In the genomic region with DNA sequence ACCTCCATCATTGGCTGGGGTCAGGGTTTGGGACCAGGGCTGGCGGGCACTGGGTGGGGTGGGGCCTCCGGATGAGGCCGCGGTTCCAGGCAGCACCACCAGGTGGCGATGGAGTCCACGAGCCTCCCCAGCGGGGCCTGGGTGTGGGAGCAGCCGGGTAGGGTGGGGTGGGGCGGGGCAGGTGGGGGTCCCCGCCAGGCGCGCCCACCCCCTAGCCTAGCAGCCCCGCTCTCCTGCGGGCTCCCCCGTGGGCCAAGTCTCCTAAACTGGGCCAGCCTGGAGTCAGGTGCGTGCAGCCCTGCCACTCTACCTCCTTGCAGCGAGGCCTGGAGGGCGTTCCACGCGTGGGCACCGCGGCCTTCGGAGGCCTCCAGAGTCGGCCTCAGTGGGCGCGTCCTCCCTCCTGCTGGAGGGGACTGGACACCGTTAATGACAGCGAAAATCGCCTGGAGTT, we compare ENCODE assay signal across 8 cellular contexts.
A peak's percentile ranks its signal among the peaks of the same experiment; 100 is the strongest.
DNase-seq lines count a peak whose midpoint lies in the region; ATAC-seq, FAIRE-seq and TF ChIP-seq lines count a peak whose summit lies in the region.

No MANE protein-coding gene starts in this region.

- TF ChIP-seq CTCF in GM12872 (IDR thresholded peaks at IDR 0.05; ENCODE audit: insufficient read depth, low read depth, low read length), result peak; percentile 83
- TF ChIP-seq CTCF in endothelial cell of umbilical vein (IDR thresholded peaks at IDR 0.05; ENCODE audit: extremely low read depth in 1 of 2, insufficient read depth in 1 of 2, low read depth in 1 of 2, low read length in 2 of 2), result peak; percentile 38 to 92
- peak; percentile 89 for TF ChIP-seq CTCF in natural killer cell (IDR thresholded peaks at IDR 0.05)
- TF ChIP-seq CTCF in lower leg skin (IDR thresholded peaks at IDR 0.05), result no peak

- no peaks in the 10 kb centered on the region for H3K4me1 ChIP-seq in endothelial cell of umbilical vein (ENCODE audit: control insufficient read depth, extremely low read depth, insufficient read depth, low read length)

- peak; percentile 33 for DNase-seq in MG63
- DNase-seq in activated CD8-positive, alpha-beta memory T cell treated with anti-CD3 and anti-CD28 coated beads, Interleukin-2, amount 50 U/mL, for 1 hour (ENCODE audit: extremely low read depth), result peak; percentile 10
- DNase-seq in endothelial cell of umbilical vein (ENCODE audit: low read depth, low spot score), result no peak
- DNase-seq in natural killer cell, result peak; percentile 69
- DNase-seq in stimulated activated naive CD4-positive, alpha-beta T cell (lab: John Stamatoyannopoulos, UW), result peak in 5 of 6 experiments; percentile 50 to 72 (median 56)
- no peak for DNase-seq in NCI-H2227 (lab: John Stamatoyannopoulos, UW; ENCODE audit: unreplicated experiment)
- no peak for DNase-seq in lower leg skin (ENCODE audit: low spot score in 2 of 2)

- H4K20me1 ChIP-seq in endothelial cell of umbilical vein (replicated peaks; ENCODE audit: control insufficient read depth, extremely low read depth, insufficient read depth, low read length), result no peaks in the 10 kb centered on the region

- intact Hi-C loops in endothelial cell of umbilical vein (cut with micrococcal nuclease), result loop anchor here (1.0 to 10.0 kb wide), 4 partner anchors 71 to 1108 kb away; partner anchors contain the start of gene HDAC4
- intact Hi-C loops in natural killer cell (cut with micrococcal nuclease), result loop anchor here (1.0 to 5.0 kb wide), 3 partner anchors 847 to 1112 kb away; no protein-coding TSS in a partner anchor
- intact Hi-C loops in lower leg skin (cut with DNase I; ENCODE audit: low total_unique reads), result loop anchor here (10.0 kb wide), 3 partner anchors 849 to 1109 kb away; partner anchors contain the start of gene OTOS

- H3K4me1 Mint-ChIP-seq in natural killer cell, result no peaks in the 10 kb centered on the region

- 29 to 42% methylated on average over 11 to 18 of the region's 29 CpGs for WGBS in lower leg skin, 2 donors

- POLR2A ChIA-PET in endothelial cell of umbilical vein (lab: Charles Lee), result no interaction called here

- no peak for TF ChIP-seq POLR2A in endothelial cell of umbilical vein (IDR thresholded peaks at IDR 0.05; ENCODE audit: low read depth, low read length)
- no peak for TF ChIP-seq POLR2A in lower leg skin (IDR thresholded peaks at IDR 0.05)

- H3K4me2 ChIP-seq in endothelial cell of umbilical vein (ENCODE audit: insufficient read depth, low read length), result no peak overlapping the region

- H3K4me3 Mint-ChIP-seq in natural killer cell, result no peak overlapping the region

- no peak overlapping the region for H2AFZ ChIP-seq in endothelial cell of umbilical vein (ENCODE audit: low read depth, low read length)

- no peaks in the 10 kb centered on the region for H3K36me3 ChIP-seq in MG63
- no peaks in the 10 kb centered on the region for H3K36me3 ChIP-seq in endothelial cell of umbilical vein (ENCODE audit: control insufficient read depth in 2 of 2, extremely low read depth in 1 of 2, insufficient read depth in 2 of 2, low read length in 2 of 2)

- H3K36me3 Mint-ChIP-seq in natural killer cell, result no peaks in the 10 kb centered on the region

- no peak for FAIRE-seq in endothelial cell of umbilical vein (lab: Jason Lieb, UNC)

- H3K4me3 ChIP-seq in MG63 (no peak overlapping the region), endothelial cell of umbilical vein (replicated peaks in 1 of 3; ENCODE audit: insufficient read depth in 1 of 3, low read depth in 1 of 3, low read length in 3 of 3) (no peak overlapping the region), lower leg skin (ENCODE audit: low read depth, poor library complexity, severe bottlenecking) (no peak overlapping the region)

- CTCF ChIA-PET in endothelial cell of umbilical vein (lab: Charles Lee), result interaction anchor here (1.0 to 1.4 kb wide), 3 partner anchors 71 to 72 kb away, joined by 3 to 8 read pairs (median 4); no protein-coding TSS in a partner anchor

- H3K27ac ChIP-seq in endothelial cell of umbilical vein (ENCODE audit: insufficient read depth, low read depth, low read length), result no peak overlapping the region

- peak; percentile 79 to 98 (median 94) for ATAC-seq in natural killer cell

- H3K27me3 Mint-ChIP-seq in natural killer cell (ENCODE audit: low read depth in 2 of 2), result peaks cover 11 to 23% of the 10 kb centered on the region in 2 donors

- dilution Hi-C loops in endothelial cell of umbilical vein (cut with MboI; ENCODE audit: extremely low pct_ligation_motif_present, low sequenced_read_pairs), result no loop called here

- no peaks in the 10 kb centered on the region for H3K79me2 ChIP-seq in endothelial cell of umbilical vein (ENCODE audit: control insufficient read depth, insufficient read depth, low read length)

- no peaks in the 10 kb centered on the region for H3K9me1 ChIP-seq in endothelial cell of umbilical vein (replicated peaks; ENCODE audit: control insufficient read depth, extremely low read depth, insufficient read depth, low read length)

- H3K9me3 Mint-ChIP-seq in natural killer cell, result no peaks in the 10 kb centered on the region

- 0 out of 2 replicates have a peak, but pooled peaks cover 1% of the 10 kb centered on the region for H3K9me3 ChIP-seq in MG63
- no peaks in the 10 kb centered on the region for H3K9me3 ChIP-seq in endothelial cell of umbilical vein (replicated peaks; ENCODE audit: control insufficient read depth, insufficient read depth, low read length)

- no peak overlapping the region for H3K9ac ChIP-seq in endothelial cell of umbilical vein (replicated peaks; ENCODE audit: extremely low read depth, insufficient read depth, low read length)

- no peak overlapping the region for H3K27ac Mint-ChIP-seq in natural killer cell

- H3K27me3 ChIP-seq in MG63 (peaks cover 12% of the 10 kb centered on the region; the same call in 1 of the 2 replicates), endothelial cell of umbilical vein (ENCODE audit: control insufficient read depth in 2 of 2, insufficient read depth in 2 of 2, low read length in 2 of 2) (peaks cover 0 to 3% of the 10 kb centered on the region in 2 experiments)

- no TSS peak for BruUV-seq in endothelial cell of umbilical vein (replicated peaks; lab: Mats Ljungman, UMichigan)

TF ChIP-seq in endothelial cell of umbilical vein, 7 proteins besides CTCF, POLR2A, EP300 and RAD21:
- TF ChIP-seq EZH2 (IDR thresholded peaks at IDR 0.05; ENCODE audit: borderline replicate concordance, low read depth, low read length, severe bottlenecking) (no peak), FOS (IDR thresholded peaks at IDR 0.05; ENCODE audit: borderline replicate concordance, insufficient read depth, low read length) (no peak), JUN (IDR thresholded peaks at IDR 0.05; ENCODE audit: borderline replicate concordance, insufficient read depth, insufficient read length, low read depth) (no peak), GATA2 (IDR thresholded peaks at IDR 0.05; ENCODE audit: insufficient read depth, insufficient read length, low read depth, low read length) (no peak), MAX (IDR thresholded peaks at IDR 0.05; ENCODE audit: insufficient read depth, insufficient read length) (no peak), POLR2AphosphoS5 (IDR thresholded peaks at IDR 0.05; ENCODE audit: insufficient read depth, low read depth, low read length) (no peak), MYC (IDR thresholded peaks at IDR 0.05; ENCODE audit: low read depth, low read length) (no peak)
TF ChIP-seq in endothelial cell of umbilical vein: peak in this region for 0.

Comparison
In these comparisons a context has a peak if more than half of its experiments do, and no peak if none do; other contexts are left out.
1. CTCF ChIP-seq: peak in GM12872 (single experiment), endothelial cell of umbilical vein (2 of 2) and natural killer cell (single experiment); none in lower leg skin (0 of 3).
2. DNase-seq: peak in MG63 (single experiment), activated CD8-positive, alpha-beta memory T cell treated with anti-CD3 and anti-CD28 coated beads, Interleukin-2, amount 50 U/mL, for 1 hour (single experiment), natural killer cell (single experiment) and stimulated activated naive CD4-positive, alpha-beta T cell (5 of 6); none in endothelial cell of umbilical vein (single experiment), NCI-H2227 (single experiment) and lower leg skin (0 of 2).